ENCODE assay signal across 15 cellular contexts in genomic region chrX:50635811-50636365, GRCh38.
"Had no signal": no experiment of that assay in that cellular context is flagged by ENCODE, and none has a peak within 500 bp of the region (broad histone marks: within the 10 kb centered on the region; RNA-seq: fewer than 3 reads in every experiment).

No MANE protein-coding gene starts in this region.

- H3K27me3 ChIP-seq: cardiac muscle cell, colonic mucosa, left lung had no signal

- H3K27ac ChIP-seq: cardiac muscle cell, colonic mucosa, epithelial cell of prostate, left lung had no signal

- ATAC-seq: activated CD4-positive, CD25-positive, alpha-beta regulatory T cell treated with anti-CD3 and anti-CD28 coated beads, Interleukin-2, amount 50 U/mL, for 24 hours; left lung; stimulated activated memory B cell treated with anti-CD40 and anti-IgM and Interleukin-4, amounts not matched to agents 10 μg/mL and 1 μg/mL and 100 μg/mL, for 72 hours had no signal

- H3K9me3 Mint-ChIP-seq: activated naive CD4-positive, alpha-beta T cell treated with anti-CD3 and anti-CD28 coated beads for 36 hours; activated T-helper 2 cell treated with anti-CD3 and anti-CD28 coated beads, Interferon-gamma antibody, Interleukin-2, Interleukin-4, amounts not matched to agents 10 μg/mL and 5 μg/mL and 100 μg/mL, durations not matched to agents 14 hours and 24 hours and 36 hours; stimulated activated memory B cell treated with anti-CD40 and anti-IgM and Interleukin-4, amounts not matched to agents 10 μg/mL and 1 μg/mL and 100 μg/mL, for 72 hours had no signal

- H3K4me3 ChIP-seq: cardiac muscle cell, colonic mucosa, left lung had no signal

- H3K36me3 Mint-ChIP-seq: stimulated activated memory B cell treated with anti-CD40 and anti-IgM and Interleukin-4, amounts not matched to agents 10 μg/mL and 1 μg/mL and 100 μg/mL, for 72 hours had no signal

- H3K36me3 ChIP-seq: cardiac muscle cell, colonic mucosa had no signal

- H3K27ac Mint-ChIP-seq: activated naive CD4-positive, alpha-beta T cell treated with anti-CD3 and anti-CD28 coated beads for 36 hours; activated T-helper 2 cell treated with anti-CD3 and anti-CD28 coated beads, Interferon-gamma antibody, Interleukin-2, Interleukin-4, amounts not matched to agents 10 μg/mL and 5 μg/mL and 100 μg/mL, durations not matched to agents 14 hours and 24 hours and 36 hours; nephron; stimulated activated memory B cell treated with anti-CD40 and anti-IgM and Interleukin-4, amounts not matched to agents 10 μg/mL and 1 μg/mL and 100 μg/mL, for 72 hours had no signal

- H3K4me1 ChIP-seq: colonic mucosa, left lung had no signal

- DNase-seq: activated CD4-positive, alpha-beta T cell treated with anti-CD3 and anti-CD28 coated beads, Interleukin-2, amount 50 U/mL, for 4 hours; activated naive CD4-positive, alpha-beta T cell treated with anti-CD3 and anti-CD28 coated beads for 36 hours; colonic mucosa; effector CD4-positive, alpha-beta T cell; left lung; mesenchymal stem cell; T-helper 1 cell; T1000; trophoblast cell had no signal

- H3K9me3 ChIP-seq: colonic mucosa, left lung had no signal
